In genomic region chr19:55606817-55607216, GRCh38 we compare ENCODE assay signal across 1 cellular context.
TF ChIP-seq lines count a peak whose summit lies in the region.

No MANE protein-coding gene starts in this region.

TF ChIP-seq in endothelial cell of umbilical vein, 7 proteins besides CTCF, POLR2A, EP300 and RAD21:
- TF ChIP-seq EZH2 (IDR thresholded peaks at IDR 0.05; ENCODE audit: borderline replicate concordance, low read depth, low read length, severe bottlenecking) (no peak), JUN (IDR thresholded peaks at IDR 0.05; ENCODE audit: borderline replicate concordance, insufficient read depth, insufficient read length, low read depth) (no peak), GATA2 (IDR thresholded peaks at IDR 0.05; ENCODE audit: insufficient read depth, insufficient read length, low read depth, low read length) (no peak), FOS (IDR thresholded peaks at IDR 0.05; ENCODE audit: borderline replicate concordance, insufficient read depth, low read length) (no peak), MYC (IDR thresholded peaks at IDR 0.05; ENCODE audit: low read depth, low read length) (no peak), MAX (IDR thresholded peaks at IDR 0.05; ENCODE audit: insufficient read depth, insufficient read length) (no peak), POLR2AphosphoS5 (IDR thresholded peaks at IDR 0.05; ENCODE audit: insufficient read depth, low read depth, low read length) (no peak)
